Comparison of ENCODE assay signal across 42 cellular contexts in genomic region chr4:92344216-92344615, GRCh38. TPM values are rescaled to one million over a fixed set of nuclear protein-coding genes. Genes with fewer than 3 reads are reported as not detected.
"Had no signal": no experiment of that assay in that cellular context is flagged by ENCODE, and none has a peak within 500 bp of the region (broad histone marks: within the 10 kb centered on the region; RNA-seq: fewer than 3 reads in every experiment).

No MANE protein-coding gene starts in this region.

- H3K4me3 ChIP-seq: adrenal gland, ascending aorta, body of pancreas, breast epithelium, cardiac muscle cell had no signal

- H3K9me3 Mint-ChIP-seq: activated naive CD4-positive, alpha-beta T cell treated with anti-CD3 and anti-CD28 coated beads for 36 hours; activated naive CD4-positive, alpha-beta T cell treated with anti-CD3 and anti-CD28 coated beads, Interleukin-2, amount 10 ng/mL, durations not matched to agents 7 days and 5 days; activated naive CD4-positive, alpha-beta T cell treated with anti-CD3 and anti-CD28 coated beads, Interleukin-2, amount 50 U/mL, for 24 hours; activated naive CD8-positive, alpha-beta T cell treated with anti-CD3 and anti-CD28 coated beads for 36 hours; activated naive CD8-positive, alpha-beta T cell treated with anti-CD3 and anti-CD28 coated beads, Interleukin-2, amount 10 ng/mL, durations not matched to agents 7 days and 5 days; activated T-helper 1 cell treated with anti-CD3 and anti-CD28 coated beads, Interleukin-12 subunit alpha, Interleukin-12 subunit beta, Interleukin-2, Interleukin-4 antibody, amounts not matched to agents 30 ng/mL and 10 ng/mL and 1 ng/mL, durations not matched to agents 14 hours and 24 hours and 36 hours; activated T-helper 2 cell treated with anti-CD3 and anti-CD28 coated beads, Interferon-gamma antibody, Interleukin-2, Interleukin-4, amounts not matched to agents 10 μg/mL and 5 μg/mL and 100 μg/mL, durations not matched to agents 14 hours and 24 hours and 36 hours; brain had no signal

- H3K9me3 ChIP-seq: adrenal gland, ascending aorta, body of pancreas, breast epithelium had no signal

- DNase-seq: activated effector memory CD4-positive, alpha-beta T cell treated with anti-CD3 and anti-CD28 coated beads, Interleukin-2, amount 50 U/mL, for 16 hours; activated effector memory CD4-positive, alpha-beta T cell treated with Interleukin-2 at 50 U/mL for 16 hours; activated gamma-delta T cell; activated gamma-delta T cell treated with Interleukin-2 at 50 U/mL for 16 hours; activated naive CD4-positive, alpha-beta T cell; activated naive CD4-positive, alpha-beta T cell treated with anti-CD3 and anti-CD28 coated beads for 36 hours; activated naive CD4-positive, alpha-beta T cell treated with anti-CD3 and anti-CD28 coated beads, Interleukin-2, amount 10 ng/mL, durations not matched to agents 7 days and 5 days; activated naive CD4-positive, alpha-beta T cell treated with anti-CD3 and anti-CD28 coated beads, Interleukin-2, amount 50 U/mL, for 16 hours; activated naive CD4-positive, alpha-beta T cell treated with Interleukin-2 at 50 U/mL for 16 hours; activated naive CD8-positive, alpha-beta T cell treated with anti-CD3 and anti-CD28 coated beads for 36 hours; activated naive CD8-positive, alpha-beta T cell treated with anti-CD3 and anti-CD28 coated beads, Interleukin-2, amount 10 ng/mL, durations not matched to agents 7 days and 5 days; activated naive CD8-positive, alpha-beta T cell treated with anti-CD3 and anti-CD28 coated beads, Interleukin-2, amount 50 U/mL, for 24 hours; activated T-cell treated with anti-CD3 and anti-CD28 coated beads, Interleukin-2, amount 50 U/mL, for 1 hour; activated T-cell treated with anti-CD3 and anti-CD28 coated beads, Interleukin-2, amount 50 U/mL, for 24 hours; activated T-cell treated with anti-CD3 and anti-CD28 coated beads, Interleukin-2, amount 50 U/mL, for 4 hours; activated T-cell treated with anti-CD3 and anti-CD28 coated beads, Interleukin-2, amount 50 U/mL, for 48 hours; activated T-cell treated with anti-CD3 and anti-CD28 coated beads, Interleukin-2, amount 50 U/mL, for 72 hours; adrenal gland; amniotic stem cell; amygdala; anterior cingulate cortex; aorta; body of pancreas; brain microvascular endothelial cell; caudate nucleus; central memory CD4-positive, alpha-beta T cell; cerebellar nuclear complex had no signal

- H3K36me3 Mint-ChIP-seq: activated naive CD4-positive, alpha-beta T cell treated with anti-CD3 and anti-CD28 coated beads, Interleukin-2, amount 10 ng/mL, durations not matched to agents 7 days and 5 days; activated naive CD4-positive, alpha-beta T cell treated with anti-CD3 and anti-CD28 coated beads, Interleukin-2, amount 50 U/mL, for 24 hours; activated naive CD4-positive, alpha-beta T cell treated with anti-CD3 and anti-CD28 coated beads, Interleukin-2, amount 50 U/mL, for 72 hours; activated naive CD8-positive, alpha-beta T cell; activated naive CD8-positive, alpha-beta T cell treated with anti-CD3 and anti-CD28 coated beads for 36 hours; activated naive CD8-positive, alpha-beta T cell treated with anti-CD3 and anti-CD28 coated beads, Interleukin-2, amount 10 ng/mL, durations not matched to agents 7 days and 5 days; brain had no signal

- H3K36me3 ChIP-seq: adrenal gland, ascending aorta, brain microvascular endothelial cell, breast epithelium, cardiac muscle cell had no signal

- H3K4me3 Mint-ChIP-seq: activated naive CD4-positive, alpha-beta T cell treated with anti-CD3 and anti-CD28 coated beads for 36 hours; activated naive CD4-positive, alpha-beta T cell treated with anti-CD3 and anti-CD28 coated beads, Interleukin-2, amount 10 ng/mL, durations not matched to agents 7 days and 5 days; activated naive CD4-positive, alpha-beta T cell treated with anti-CD3 and anti-CD28 coated beads, Interleukin-2, amount 50 U/mL, for 24 hours; activated naive CD8-positive, alpha-beta T cell; activated naive CD8-positive, alpha-beta T cell treated with anti-CD3 and anti-CD28 coated beads for 36 hours; activated naive CD8-positive, alpha-beta T cell treated with anti-CD3 and anti-CD28 coated beads, Interleukin-2, amount 10 ng/mL, durations not matched to agents 7 days and 5 days; activated naive CD8-positive, alpha-beta T cell treated with anti-CD3 and anti-CD28 coated beads, Interleukin-2, amount 50 U/mL, for 24 hours; activated T-cell treated with anti-CD3 and anti-CD28 coated beads, Interleukin-2, amount 50 U/mL, for 24 hours; activated T-cell treated with anti-CD3 and anti-CD28 coated beads, Interleukin-2, amount 50 U/mL, for 4 hours; activated T-cell treated with anti-CD3 and anti-CD28 coated beads, Interleukin-2, amount 50 U/mL, for 72 hours; activated T-helper 1 cell treated with anti-CD3 and anti-CD28 coated beads, Interleukin-12 subunit alpha, Interleukin-12 subunit beta, Interleukin-2, Interleukin-4 antibody, amounts not matched to agents 30 ng/mL and 10 ng/mL and 1 ng/mL, durations not matched to agents 14 hours and 24 hours and 36 hours; activated T-helper 17 cell treated with anti-CD3 and anti-CD28 coated beads, Interleukin-2, amount 50 U/mL, for 72 hours; brain; central memory CD8-positive, alpha-beta T cell had no signal

- H3K27me3 Mint-ChIP-seq: activated naive CD4-positive, alpha-beta T cell treated with anti-CD3 and anti-CD28 coated beads, Interleukin-2, amount 10 ng/mL, durations not matched to agents 7 days and 5 days; activated naive CD4-positive, alpha-beta T cell treated with anti-CD3 and anti-CD28 coated beads, Interleukin-2, amount 50 U/mL, for 24 hours; activated naive CD8-positive, alpha-beta T cell; activated naive CD8-positive, alpha-beta T cell treated with anti-CD3 and anti-CD28 coated beads for 36 hours; activated naive CD8-positive, alpha-beta T cell treated with anti-CD3 and anti-CD28 coated beads, Interleukin-2, amount 10 ng/mL, durations not matched to agents 7 days and 5 days; activated naive CD8-positive, alpha-beta T cell treated with anti-CD3 and anti-CD28 coated beads, Interleukin-2, amount 50 U/mL, for 24 hours; activated T-cell treated with anti-CD3 and anti-CD28 coated beads, Interleukin-2, amount 50 U/mL, for 24 hours; activated T-helper 17 cell treated with anti-CD3 and anti-CD28 coated beads, Interleukin-2, amount 50 U/mL, for 72 hours; brain; central memory CD8-positive, alpha-beta T cell had no signal

- H3K4me1 Mint-ChIP-seq: activated naive CD4-positive, alpha-beta T cell treated with anti-CD3 and anti-CD28 coated beads, Interleukin-2, amount 10 ng/mL, durations not matched to agents 7 days and 5 days; activated naive CD4-positive, alpha-beta T cell treated with anti-CD3 and anti-CD28 coated beads, Interleukin-2, amount 50 U/mL, for 24 hours; activated naive CD8-positive, alpha-beta T cell treated with anti-CD3 and anti-CD28 coated beads for 36 hours; activated naive CD8-positive, alpha-beta T cell treated with anti-CD3 and anti-CD28 coated beads, Interleukin-2, amount 10 ng/mL, durations not matched to agents 7 days and 5 days; activated naive CD8-positive, alpha-beta T cell treated with anti-CD3 and anti-CD28 coated beads, Interleukin-2, amount 50 U/mL, for 24 hours; activated T-helper 17 cell treated with anti-CD3 and anti-CD28 coated beads, Interleukin-2, amount 50 U/mL, for 72 hours; central memory CD8-positive, alpha-beta T cell had no signal

- H3K27me3 ChIP-seq: adrenal gland, ascending aorta, body of pancreas, brain microvascular endothelial cell, breast epithelium, cardiac muscle cell had no signal

- H3K4me1 ChIP-seq: adrenal gland, ascending aorta, body of pancreas, breast epithelium had no signal

- FAIRE-seq: astrocyte, bronchial epithelial cell had no signal

- H3K27ac Mint-ChIP-seq: activated naive CD4-positive, alpha-beta T cell treated with anti-CD3 and anti-CD28 coated beads for 36 hours; activated naive CD4-positive, alpha-beta T cell treated with anti-CD3 and anti-CD28 coated beads, Interleukin-2, amount 10 ng/mL, durations not matched to agents 7 days and 5 days; activated naive CD4-positive, alpha-beta T cell treated with anti-CD3 and anti-CD28 coated beads, Interleukin-2, amount 50 U/mL, for 24 hours; activated naive CD4-positive, alpha-beta T cell treated with anti-CD3 and anti-CD28 coated beads, Interleukin-2, amount 50 U/mL, for 72 hours; activated naive CD8-positive, alpha-beta T cell; activated naive CD8-positive, alpha-beta T cell treated with anti-CD3 and anti-CD28 coated beads for 36 hours; activated naive CD8-positive, alpha-beta T cell treated with anti-CD3 and anti-CD28 coated beads, Interleukin-2, amount 10 ng/mL, durations not matched to agents 7 days and 5 days; activated naive CD8-positive, alpha-beta T cell treated with anti-CD3 and anti-CD28 coated beads, Interleukin-2, amount 50 U/mL, for 24 hours; activated T-cell treated with anti-CD3 and anti-CD28 coated beads, Interleukin-2, amount 50 U/mL, for 24 hours; activated T-cell treated with anti-CD3 and anti-CD28 coated beads, Interleukin-2, amount 50 U/mL, for 72 hours; activated T-helper 1 cell treated with anti-CD3 and anti-CD28 coated beads, Interleukin-12 subunit alpha, Interleukin-12 subunit beta, Interleukin-2, Interleukin-4 antibody, amounts not matched to agents 30 ng/mL and 10 ng/mL and 1 ng/mL, durations not matched to agents 14 hours and 24 hours and 36 hours; activated T-helper 17 cell treated with anti-CD3 and anti-CD28 coated beads, Interleukin-2, amount 50 U/mL, for 72 hours; activated T-helper 2 cell treated with anti-CD3 and anti-CD28 coated beads, Interferon-gamma antibody, Interleukin-2, Interleukin-4, amounts not matched to agents 10 μg/mL and 5 μg/mL and 100 μg/mL, durations not matched to agents 14 hours and 24 hours and 36 hours; brain had no signal

- H3K27ac ChIP-seq: adrenal gland, ascending aorta, body of pancreas, brain microvascular endothelial cell, breast epithelium, cardiac muscle cell had no signal

- ATAC-seq: activated naive CD4-positive, alpha-beta T cell treated with anti-CD3 and anti-CD28 coated beads, Interleukin-2, amount 50 U/mL, for 72 hours; activated naive CD8-positive, alpha-beta T cell treated with anti-CD3 and anti-CD28 coated beads, Interleukin-2, amount 50 U/mL, for 24 hours; activated T-cell treated with anti-CD3 and anti-CD28 coated beads, Interleukin-2, amount 50 U/mL, for 4 hours; activated T-cell treated with anti-CD3 and anti-CD28 coated beads, Interleukin-2, amount 50 U/mL, for 72 hours; activated T-helper 17 cell treated with anti-CD3 and anti-CD28 coated beads, Interleukin-2, amount 50 U/mL, for 72 hours; body of pancreas had no signal

RNA-seq across cellular contexts. Expression of gene GRID2, which starts 40.5 kb away (rescaled TPM):
- total RNA-seq: activated naive CD4-positive, alpha-beta T cell treated with anti-CD3 and anti-CD28 coated beads for 36 hours; activated naive CD4-positive, alpha-beta T cell treated with anti-CD3 and anti-CD28 coated beads, Interleukin-2, amount 50 U/mL, for 72 hours; activated naive CD8-positive, alpha-beta T cell treated with anti-CD3 and anti-CD28 coated beads for 36 hours; activated naive CD8-positive, alpha-beta T cell treated with anti-CD3 and anti-CD28 coated beads, Interleukin-2, amount 10 ng/mL, durations not matched to agents 7 days and 5 days; activated T-cell treated with anti-CD3 and anti-CD28 coated beads, Interleukin-2, amount 50 U/mL, for 72 hours; activated T-helper 1 cell treated with anti-CD3 and anti-CD28 coated beads, Interleukin-12 subunit alpha, Interleukin-12 subunit beta, Interleukin-2, Interleukin-4 antibody, amounts not matched to agents 30 ng/mL and 10 ng/mL and 1 ng/mL, durations not matched to agents 14 hours and 24 hours and 36 hours; activated T-helper 17 cell treated with anti-CD3 and anti-CD28 coated beads, Interleukin-2, amount 50 U/mL, for 72 hours; activated T-helper 2 cell treated with anti-CD3 and anti-CD28 coated beads, Interferon-gamma antibody, Interleukin-2, Interleukin-4, amounts not matched to agents 10 μg/mL and 5 μg/mL and 100 μg/mL, durations not matched to agents 14 hours and 24 hours and 36 hours; ascending aorta; body of pancreas; bronchial epithelial cell; chondrocyte had no signal
- polyA plus RNA-seq: adipose tissue, aorta, cardiac muscle cell had no signal
